Comparison of ENCODE assay signal across 9 cellular contexts in the genomic region with DNA sequence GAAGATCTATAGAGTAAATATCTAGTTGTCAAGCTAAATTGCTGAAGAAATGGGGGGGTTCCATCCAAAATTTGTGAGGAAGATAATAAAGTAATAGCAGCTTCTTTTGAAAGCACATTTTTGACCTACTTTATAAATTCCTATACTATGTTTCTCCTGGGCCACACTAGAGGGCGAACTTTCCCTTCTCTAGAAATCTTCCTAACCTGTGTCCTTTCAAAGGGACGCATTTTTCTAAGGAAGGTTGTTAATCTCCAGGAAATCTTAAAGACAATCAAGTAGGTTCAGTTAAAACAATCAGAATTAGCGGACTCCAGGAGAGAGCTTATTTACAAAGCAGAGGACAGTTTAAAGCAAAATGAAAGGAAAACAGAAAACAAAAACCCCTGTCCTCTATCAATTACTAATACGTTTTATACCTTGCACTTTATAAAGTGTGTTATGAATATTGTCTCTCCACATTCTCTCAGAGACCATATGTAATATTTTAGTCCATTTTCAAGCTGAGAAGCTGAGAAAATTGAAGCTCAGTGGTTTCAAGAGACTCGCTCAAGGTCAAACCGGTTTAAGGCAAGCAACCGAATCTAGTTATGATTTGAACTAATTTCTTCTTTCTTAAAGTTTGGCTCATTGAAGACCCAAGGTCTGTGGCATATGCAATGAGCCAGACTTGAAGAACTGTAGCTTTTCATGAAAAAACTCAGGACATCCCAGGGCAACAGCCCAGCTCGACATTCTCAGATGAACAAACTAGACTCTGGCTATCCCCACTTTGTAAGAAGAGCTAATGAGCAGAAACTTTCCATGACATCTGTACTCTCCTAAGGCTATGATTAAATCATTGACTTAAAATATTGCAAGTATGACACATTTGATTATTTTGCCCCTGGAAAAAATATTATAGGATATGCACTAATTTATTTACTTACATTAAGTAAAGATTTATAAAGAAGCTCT.
A peak's percentile ranks its signal among the peaks of the same experiment; 100 is the strongest.
DNase-seq lines count a peak whose midpoint lies in the region; ATAC-seq and TF ChIP-seq lines count a peak whose summit lies in the region.
"Had no signal": no experiment of that assay in that cellular context is flagged by ENCODE, and none has a peak within 500 bp of the region (broad histone marks: within the 10 kb centered on the region; RNA-seq: fewer than 3 reads in every experiment).

No MANE protein-coding gene starts in this region.

- ATAC-seq in heart right ventricle, result no peak
- no peak for ATAC-seq in thoracic aorta (ENCODE audit: insufficient number of reproducible peaks, low FRiP score, low read depth)
- no peak for ATAC-seq in HG02852 (IDR thresholded peaks at IDR 0.05; ENCODE audit: unreplicated experiment)
- no peak for ATAC-seq in HG03571 (IDR thresholded peaks at IDR 0.05; ENCODE audit: unreplicated experiment)

- H3K9ac ChIP-seq in SU-DHL-6 (ENCODE audit: low read length), result no peak overlapping the region
- H3K9ac ChIP-seq: BLaER1 had no signal

- peaks cover 0 to 5% (median 0%) of the 10 kb centered on the region in 9 donors for H3K4me1 ChIP-seq in heart right ventricle
- H3K4me1 ChIP-seq in thoracic aorta (ENCODE audit: control insufficient read depth in 1 of 2, low read depth in 2 of 2), result no peaks in the 10 kb centered on the region
- H3K4me1 ChIP-seq: BLaER1 had no signal

- no peaks in the 10 kb centered on the region for H3K79me2 ChIP-seq in SU-DHL-6 (ENCODE audit: insufficient read depth, low read length)

- no peaks in the 10 kb centered on the region for H3F3A ChIP-seq in SU-DHL-6 (ENCODE audit: insufficient read depth)

- no peak overlapping the region for H3K4me3 ChIP-seq in SU-DHL-6 (ENCODE audit: insufficient read depth, low read length, poor library complexity, severe bottlenecking)
- H3K4me3 ChIP-seq in heart right ventricle, result no peak overlapping the region
- no peak overlapping the region for H3K4me3 ChIP-seq in thoracic aorta
- H3K4me3 ChIP-seq: BLaER1 had no signal

- H3K27me3 ChIP-seq in SU-DHL-6 (ENCODE audit: low read length) (no peaks in the 10 kb centered on the region), heart right ventricle (peaks cover 0 to 11% (median 4%) of the 10 kb centered on the region in 7 donors), thoracic aorta (replicated peaks; ENCODE audit: insufficient read depth) (no peaks in the 10 kb centered on the region)
- H3K27me3 ChIP-seq: BLaER1 had no signal

- H2AFZ ChIP-seq in SU-DHL-6 (ENCODE audit: low read depth, low read length, severe bottlenecking), result no peak overlapping the region

- H3K27ac ChIP-seq in SU-DHL-6 (ENCODE audit: low read depth, low read length) (no peak overlapping the region), heart right ventricle (no peak overlapping the region), thoracic aorta (no peak overlapping the region)
- H3K27ac ChIP-seq: BLaER1 had no signal

- no peaks in the 10 kb centered on the region for H4K20me1 ChIP-seq in SU-DHL-6 (ENCODE audit: low read depth, low read length)
- H4K20me1 ChIP-seq: BLaER1 had no signal

- TF ChIP-seq CTCF in SU-DHL-6 (IDR thresholded peaks at IDR 0.05; ENCODE audit: insufficient read depth, low read length, poor library complexity, severe bottlenecking) (peak; percentile 56), heart right ventricle (IDR thresholded peaks at IDR 0.05) (peak; percentile 7 to 64 (median 56)), thoracic aorta (IDR thresholded peaks at IDR 0.05) (peak; percentile 34)

- no peak overlapping the region for H3K4me2 ChIP-seq in SU-DHL-6 (ENCODE audit: low read depth, low read length, poor library complexity, severe bottlenecking)
- H3K4me2 ChIP-seq: BLaER1 had no signal

- no peaks in the 10 kb centered on the region for H3K36me3 ChIP-seq in SU-DHL-6 (ENCODE audit: low read length)
- no peaks in the 10 kb centered on the region for H3K36me3 ChIP-seq in heart right ventricle
- H3K36me3 ChIP-seq in thoracic aorta, result no peaks in the 10 kb centered on the region
- H3K36me3 ChIP-seq: BLaER1 had no signal

- no peaks in the 10 kb centered on the region for H3K9me2 ChIP-seq in SU-DHL-6 (replicated peaks; ENCODE audit: insufficient read depth, low read length)

- H3K9me3 ChIP-seq in SU-DHL-6 (ENCODE audit: insufficient read depth, low read length), result no peaks in the 10 kb centered on the region
- H3K9me3 ChIP-seq in heart right ventricle, result peaks cover 0 to 7% (median 0%) of the 10 kb centered on the region in 11 donors
- H3K9me3 ChIP-seq in thoracic aorta, result no peaks in the 10 kb centered on the region

- peak; percentile 75 for DNase-seq in NCI-H2107 treated with DMSO at 0.1 percent for 48 hours (lab: John Stamatoyannopoulos, UW; ENCODE audit: unreplicated experiment)
- no peak for DNase-seq in NCI-H2107 (lab: John Stamatoyannopoulos, UW)
- DNase-seq in MV-4-11 (lab: John Stamatoyannopoulos, UW), result peak; percentile 11
- no peak for DNase-seq in heart right ventricle
- DNase-seq in thoracic aorta (ENCODE audit: low spot score), result no peak

- WGBS in heart right ventricle, 2 donors, result 35 to 37% methylated on average over 8 of the region's 8 CpGs

- intact Hi-C loops in heart right ventricle (cut with DNase I), result no loop called here

Comparison
In these comparisons a context has a peak if more than half of its experiments do, and no peak if none do; other contexts are left out.
1. DNase-seq: peak in NCI-H2107 treated with DMSO at 0.1 percent for 48 hours (single experiment) and MV-4-11 (single experiment); none in NCI-H2107 (single experiment), heart right ventricle (0 of 2) and thoracic aorta (single experiment).
2. Peak in every context shown above with its lines, with median percentiles within 50 percentile points of each other: CTCF ChIP-seq.